Comparison of ENCODE assay signal across 25 cellular contexts in genomic region chr6:23396934-23397333, GRCh38.
"Had no signal": no experiment of that assay in that cellular context is flagged by ENCODE, and none has a peak within 500 bp of the region (broad histone marks: within the 10 kb centered on the region; RNA-seq: fewer than 3 reads in every experiment).

No MANE protein-coding gene starts in this region.

- H3K36me3 ChIP-seq: ascending aorta had no signal

- H3K9me3 Mint-ChIP-seq: activated CD4-positive, alpha-beta memory T cell treated with anti-CD3 and anti-CD28 coated beads for 36 hours; activated CD4-positive, alpha-beta T cell treated with anti-CD3 and anti-CD28 coated beads, Interleukin-2, amount 10 ng/mL, durations not matched to agents 7 days and 5 days; activated naive CD8-positive, alpha-beta T cell treated with anti-CD3 and anti-CD28 coated beads, Interleukin-2, amount 50 U/mL, for 24 hours had no signal

- H3K9me3 ChIP-seq: ascending aorta, body of pancreas had no signal

- H3K27ac ChIP-seq: ascending aorta, body of pancreas, PC-9 had no signal

- H3K4me3 ChIP-seq: ascending aorta, body of pancreas, PC-9 had no signal

- H3K27me3 Mint-ChIP-seq: activated CD4-positive, alpha-beta memory T cell treated with anti-CD3 and anti-CD28 coated beads for 36 hours; activated CD4-positive, alpha-beta T cell treated with anti-CD3 and anti-CD28 coated beads, Interleukin-2, amount 10 ng/mL, durations not matched to agents 7 days and 5 days; activated naive CD8-positive, alpha-beta T cell treated with anti-CD3 and anti-CD28 coated beads, Interleukin-2, amount 50 U/mL, for 24 hours had no signal

- H3K4me3 Mint-ChIP-seq: activated CD4-positive, alpha-beta memory T cell treated with anti-CD3 and anti-CD28 coated beads for 36 hours; activated CD4-positive, alpha-beta T cell treated with anti-CD3 and anti-CD28 coated beads, Interleukin-2, amount 10 ng/mL, durations not matched to agents 7 days and 5 days; activated naive CD8-positive, alpha-beta T cell treated with anti-CD3 and anti-CD28 coated beads, Interleukin-2, amount 50 U/mL, for 24 hours; activated T-cell treated with anti-CD3 and anti-CD28 coated beads, Interleukin-2, amount 50 U/mL, for 4 hours had no signal

- H3K4me1 ChIP-seq: ascending aorta, body of pancreas had no signal

- H3K27me3 ChIP-seq: ascending aorta, body of pancreas had no signal

- H3K27ac Mint-ChIP-seq: activated CD4-positive, alpha-beta memory T cell treated with anti-CD3 and anti-CD28 coated beads for 36 hours; activated CD4-positive, alpha-beta T cell treated with anti-CD3 and anti-CD28 coated beads, Interleukin-2, amount 10 ng/mL, durations not matched to agents 7 days and 5 days; activated naive CD4-positive, alpha-beta T cell treated with anti-CD3 and anti-CD28 coated beads, Interleukin-2, amount 50 U/mL, for 72 hours; activated naive CD8-positive, alpha-beta T cell treated with anti-CD3 and anti-CD28 coated beads, Interleukin-2, amount 50 U/mL, for 24 hours had no signal

- H3K36me3 Mint-ChIP-seq: activated CD4-positive, alpha-beta memory T cell treated with anti-CD3 and anti-CD28 coated beads for 36 hours; activated naive CD4-positive, alpha-beta T cell treated with anti-CD3 and anti-CD28 coated beads, Interleukin-2, amount 50 U/mL, for 72 hours had no signal

- DNase-seq: activated CD4-positive, alpha-beta memory T cell treated with anti-CD3 and anti-CD28 coated beads for 36 hours; activated CD4-positive, alpha-beta T cell treated with anti-CD3 and anti-CD28 coated beads, Interleukin-2, amount 10 ng/mL, durations not matched to agents 7 days and 5 days; activated CD4-positive, CD25-positive, alpha-beta regulatory T cell; activated CD8-positive, alpha-beta memory T cell treated with anti-CD3 and anti-CD28 coated beads for 24 hours; activated effector memory CD4-positive, alpha-beta T cell treated with anti-CD3 and anti-CD28 coated beads, Interleukin-2, amount 50 U/mL, for 16 hours; activated naive CD4-positive, alpha-beta T cell treated with Interleukin-2 at 50 U/mL for 16 hours; activated naive CD8-positive, alpha-beta T cell treated with anti-CD3 and anti-CD28 coated beads, Interleukin-2, amount 50 U/mL, for 24 hours; activated T-cell treated with anti-CD3 and anti-CD28 coated beads, Interleukin-2, amount 50 U/mL, for 4 hours; amniotic stem cell; body of pancreas; central memory CD4-positive, alpha-beta T cell; Karpas-422; MM.1S; NCI-H1105; NCI-H1436; NCI-H1694 treated with DMSO at 0.1 percent for 48 hours; NCI-H2029 treated with DMSO at 0.1 percent for 48 hours; NCI-H446; NCI-H524; PC-9; SHP77 treated with DMSO at 0.1 percent for 48 hours; T-helper 2 cell; T1000 had no signal

- H3K4me1 Mint-ChIP-seq: activated CD4-positive, alpha-beta T cell treated with anti-CD3 and anti-CD28 coated beads, Interleukin-2, amount 10 ng/mL, durations not matched to agents 7 days and 5 days; activated naive CD8-positive, alpha-beta T cell treated with anti-CD3 and anti-CD28 coated beads, Interleukin-2, amount 50 U/mL, for 24 hours had no signal
